ENCODE assay signal across 23 cellular contexts in the genomic region with DNA sequence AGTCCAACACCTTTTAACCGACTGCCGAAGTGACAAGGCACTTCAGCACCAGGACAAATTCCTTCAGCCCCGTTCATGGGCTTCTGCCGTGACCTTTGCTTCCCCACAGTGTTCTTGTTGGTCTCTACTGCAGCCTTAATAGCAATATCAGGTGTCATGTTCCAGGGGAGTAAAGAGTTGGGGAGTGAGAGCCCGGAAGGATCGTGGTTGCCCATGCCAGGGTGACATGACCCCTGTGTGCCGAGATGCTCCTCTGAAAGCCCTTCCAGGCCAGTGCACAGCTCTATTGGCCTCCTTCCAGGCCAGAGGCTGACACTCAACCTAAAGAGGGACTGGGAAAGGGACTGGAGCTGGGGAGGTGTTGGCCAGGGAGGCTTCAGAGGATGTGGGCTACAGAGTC.
"Had no signal": no experiment of that assay in that cellular context is flagged by ENCODE, and none has a peak within 500 bp of the region (broad histone marks: within the 10 kb centered on the region; RNA-seq: fewer than 3 reads in every experiment).

No MANE protein-coding gene starts in this region.

- ATAC-seq: activated T-helper 17 cell treated with anti-CD3 and anti-CD28 coated beads, Interleukin-2, amount 50 U/mL, for 72 hours; PC-3; T-cell had no signal

- DNase-seq: activated CD4-positive, alpha-beta memory T cell treated with anti-CD3 and anti-CD28 coated beads for 36 hours; activated CD4-positive, alpha-beta T cell treated with anti-CD3 and anti-CD28 coated beads, Interleukin-2, amount 10 ng/mL, durations not matched to agents 7 days and 5 days; activated CD4-positive, CD25-positive, alpha-beta regulatory T cell; activated gamma-delta T cell; activated naive CD4-positive, alpha-beta T cell treated with anti-CD3 and anti-CD28 coated beads for 36 hours; activated T-cell treated with anti-CD3 and anti-CD28 coated beads for 4 hours; activated T-cell treated with anti-CD3 and anti-CD28 coated beads, Interleukin-2, amount 50 U/mL, for 48 hours; amygdala; caudate nucleus; Kasumi-1; KBM-7; NCI-H1930; NCI-H2107; NCI-H2171 treated with DMSO at 0.1 percent for 48 hours; NCI-H226; NCI-H82; PC-3; SIG-M5; T-cell; T-helper 2 cell; T1000 had no signal

- H3K27ac ChIP-seq: VCaP had no signal
